In the genomic region with DNA sequence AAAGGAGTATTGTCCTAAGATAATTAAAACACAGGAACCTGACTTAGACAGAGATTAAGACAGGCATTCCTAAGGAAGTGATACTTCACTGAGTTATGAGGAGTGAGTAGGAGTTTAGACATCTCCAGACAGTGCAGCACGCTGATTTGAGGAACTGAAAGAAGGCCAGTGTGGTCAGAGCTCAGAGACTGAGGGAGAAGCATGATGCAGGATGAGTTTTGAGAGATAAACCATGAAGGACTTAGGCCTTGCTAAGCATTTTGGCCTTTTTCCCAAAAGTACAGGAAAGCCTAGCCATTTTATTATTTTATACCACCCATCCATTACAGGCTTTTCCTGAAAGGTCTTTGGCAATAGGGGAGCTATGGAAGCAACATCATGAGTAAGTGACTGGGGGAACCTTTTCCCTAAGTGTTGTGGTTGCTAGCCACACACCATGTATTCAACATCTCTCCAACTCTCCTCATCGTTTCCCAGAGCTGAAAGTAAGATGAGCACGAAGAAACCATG, we compare ENCODE assay signal across 7 cellular contexts.
A peak's percentile ranks its signal among the peaks of the same experiment; 100 is the strongest.
DNase-seq lines count a peak whose midpoint lies in the region; ATAC-seq and TF ChIP-seq lines count a peak whose summit lies in the region.

No MANE protein-coding gene starts in this region.

- no peak for TF ChIP-seq CTCF in NB4 (IDR thresholded peaks at IDR 0.05; ENCODE audit: low read depth, low read length)
- TF ChIP-seq CTCF in fibroblast of villous mesenchyme (IDR thresholded peaks at IDR 0.05; ENCODE audit: insufficient read depth, low read depth, low read length): no peak
- no peak for TF ChIP-seq CTCF in coronary artery (IDR thresholded peaks at IDR 0.05)

- DNase-seq in NB4 (ENCODE audit: low read depth) (peak; percentile 23), fibroblast of villous mesenchyme (ENCODE audit: low read depth) (peak; percentile 90), stromal cell of bone marrow (ENCODE audit: low read depth) (peak; percentile 95), NCI-H2107 (lab: John Stamatoyannopoulos, UW) (no peak), NCI-H2107 treated with DMSO at 0.1 percent for 48 hours (lab: John Stamatoyannopoulos, UW; ENCODE audit: unreplicated experiment) (no peak), coronary artery (ENCODE audit: low spot score) (no peak)

- ATAC-seq in GM21390 (IDR thresholded peaks at IDR 0.05; ENCODE audit: unreplicated experiment): peak; percentile 72

- H3K27ac ChIP-seq in coronary artery: peak overlapping the region in 1 of 2 donors; percentile 27

- no peak for TF ChIP-seq POLR2A in NB4 (IDR thresholded peaks at IDR 0.05; ENCODE audit: extremely low read depth, insufficient read length)

- H3K4me3 ChIP-seq in NB4 (ENCODE audit: low read depth, low read length) (no peak overlapping the region), fibroblast of villous mesenchyme (ENCODE audit: low read depth, low read length) (no peak overlapping the region), coronary artery (no peak overlapping the region)

Comparison
In these comparisons a context has a peak if more than half of its experiments do, and no peak if none do; other contexts are left out.
1. DNase-seq: peak in NB4 (single experiment), fibroblast of villous mesenchyme (single experiment) and stromal cell of bone marrow (single experiment); none in NCI-H2107 (single experiment), NCI-H2107 treated with DMSO at 0.1 percent for 48 hours (single experiment) and coronary artery (single experiment).